Comparison of ENCODE assay signal across 8 cellular contexts in genomic region chr6:53484409-53485280, GRCh38.
DNase-seq lines count a peak whose midpoint lies in the region; ATAC-seq, FAIRE-seq and TF ChIP-seq lines count a peak whose summit lies in the region.

No MANE protein-coding gene starts in this region.

- no peaks in the 10 kb centered on the region for H3K9me3 ChIP-seq in liver (ENCODE audit: control insufficient read depth in 4 of 4, low read length in 3 of 4)

- H3K4me3 Mint-ChIP-seq in chondrocyte (ENCODE audit: unreplicated experiment), result no peak overlapping the region

- no peaks in the 10 kb centered on the region for H3K36me3 ChIP-seq in ACC112 (ENCODE audit: insufficient read depth, low read length)
- H3K36me3 ChIP-seq in liver (ENCODE audit: control insufficient read depth in 4 of 4, insufficient read depth in 3 of 4, low read depth in 1 of 4, low read length in 3 of 4), result no peaks in the 10 kb centered on the region

- peak; percentile 92 for FAIRE-seq in GM19239 (lab: Jason Lieb, UNC)

- no peak for DNase-seq in GM19239 (ENCODE audit: insufficient read length, low spot score)
- peak; percentile 49 for DNase-seq in NCI-H2196 treated with DMSO at 0.1 percent for 48 hours (lab: John Stamatoyannopoulos, UW; ENCODE audit: unreplicated experiment)
- DNase-seq in chondrocyte (ENCODE audit: low spot score), result no peak
- DNase-seq in stimulated activated CD4-positive, alpha-beta T cell treated with anti-CD3 and anti-CD28 coated beads, TNF-alpha, amount 100 ng/mL, for 48 hours (ENCODE audit: low read depth in 3 of 3), result peak; percentile 25 to 60 (median 58)

- H3K27ac ChIP-seq in ACC112 (ENCODE audit: low read depth, low read length), result no peak overlapping the region
- no peak overlapping the region for H3K27ac ChIP-seq in liver (ENCODE audit: low read depth in 1 of 2, low read length in 2 of 2)

- ATAC-seq in GM21825 (IDR thresholded peaks at IDR 0.05; ENCODE audit: unreplicated experiment), result no peak

- H3K36me3 Mint-ChIP-seq in chondrocyte (ENCODE audit: low read depth), result no peaks in the 10 kb centered on the region

- peak; percentile 92 for TF ChIP-seq CTCF in WI38 (IDR thresholded peaks at IDR 0.05; ENCODE audit: low read depth, low read length)
- peak; percentile 98 for TF ChIP-seq CTCF in chondrocyte (IDR thresholded peaks at IDR 0.05)
- peak; percentile 99 for TF ChIP-seq CTCF in liver (IDR thresholded peaks at IDR 0.05; ENCODE audit: low read depth, low read length, missing input control)

- TF ChIP-seq RAD21 in liver (IDR thresholded peaks at IDR 0.05), result peak; percentile 96 to 99

- 36% methylated on average over 10 of the region's 10 CpGs for WGBS in liver

- H3K4me3 ChIP-seq in ACC112 (ENCODE audit: low read depth, low read length) (peak overlapping the region; percentile 35), WI38 (ENCODE audit: low read depth, low read length) (no peak overlapping the region), liver (ENCODE audit: low read depth in 1 of 3, low read length in 3 of 3) (no peak overlapping the region)

- H3K27me3 Mint-ChIP-seq in chondrocyte (ENCODE audit: low read depth), result peaks cover 14% of the 10 kb centered on the region

- H3K9me3 Mint-ChIP-seq in chondrocyte (ENCODE audit: low read depth), result no peaks in the 10 kb centered on the region

- peaks cover 18% of the 10 kb centered on the region for H3K27me3 ChIP-seq in ACC112 (ENCODE audit: insufficient read depth, low read length)
- H3K27me3 ChIP-seq in liver (ENCODE audit: control insufficient read depth in 4 of 4, insufficient read depth in 4 of 4, low read length in 3 of 4), result no peaks in the 10 kb centered on the region

- H2AFZ ChIP-seq in ACC112 (ENCODE audit: low read length, unreplicated experiment), result peak overlapping the region; percentile 52

- H3K4me1 ChIP-seq in ACC112 (ENCODE audit: control insufficient read depth, insufficient read depth, low read length, unreplicated experiment), result no peaks in the 10 kb centered on the region
- H3K4me1 ChIP-seq in liver (ENCODE audit: control insufficient read depth in 4 of 4, insufficient read depth in 4 of 4, low read length in 3 of 4), result peaks cover 0 to 3% (median 0%) of the 10 kb centered on the region in 4 donors

- no peak overlapping the region for H3K27ac Mint-ChIP-seq in chondrocyte (ENCODE audit: unreplicated experiment)

- no peak overlapping the region for H3K9ac ChIP-seq in liver (ENCODE audit: low read depth in 1 of 2, low read length in 2 of 2)

- H3K4me1 Mint-ChIP-seq in chondrocyte (ENCODE audit: low read depth), result peaks cover 22% of the 10 kb centered on the region

- no peaks in the 10 kb centered on the region for H3K79me2 ChIP-seq in ACC112 (ENCODE audit: control insufficient read depth, insufficient read depth, low read length, unreplicated experiment)

TF ChIP-seq in liver, 16 proteins besides CTCF, POLR2A, EP300 and RAD21:
- TF ChIP-seq HNF4A (conservative IDR thresholded peaks at IDR 0.05) (no peak), FOXA2 (IDR thresholded peaks at IDR 0.05) (no peak), MAX (IDR thresholded peaks at IDR 0.05) (no peak), ATF3 (IDR thresholded peaks at IDR 0.05) (no peak), TAF1 (conservative IDR thresholded peaks at IDR 0.05) (no peak), EGR1 (IDR thresholded peaks at IDR 0.05; ENCODE audit: low read depth in 2 of 2) (no peak), JUND (IDR thresholded peaks at IDR 0.05) (no peak), HNF4G (IDR thresholded peaks at IDR 0.05) (no peak), YY1 (IDR thresholded peaks at IDR 0.05) (no peak), FOXA1 (IDR thresholded peaks at IDR 0.05) (no peak), SP1 (IDR thresholded peaks at IDR 0.05) (no peak), NR2F2 (IDR thresholded peaks at IDR 0.05) (no peak), REST (IDR thresholded peaks at IDR 0.05) (no peak), ZBTB33 (IDR thresholded peaks at IDR 0.05) (no peak), GABPA (IDR thresholded peaks at IDR 0.05 in 1 of 2, conservative IDR thresholded peaks at IDR 0.05 in 1 of 2) (no peak), RXRA (IDR thresholded peaks at IDR 0.05) (no peak)
TF ChIP-seq in liver: peak in this region for 0.

Comparison
In these comparisons a context has a peak if more than half of its experiments do, and no peak if none do; other contexts are left out.
1. DNase-seq: peak in NCI-H2196 treated with DMSO at 0.1 percent for 48 hours (single experiment) and stimulated activated CD4-positive, alpha-beta T cell treated with anti-CD3 and anti-CD28 coated beads, TNF-alpha, amount 100 ng/mL, for 48 hours (3 of 3); none in GM19239 (single experiment) and chondrocyte (single experiment).
2. Peak in every context shown above with its lines, with median percentiles within 50 percentile points of each other: CTCF ChIP-seq.